In genomic region chr6:27428966-27429365, GRCh38 we compare ENCODE assay signal across 29 cellular contexts.
"Had no signal": no experiment of that assay in that cellular context is flagged by ENCODE, and none has a peak within 500 bp of the region (broad histone marks: within the 10 kb centered on the region; RNA-seq: fewer than 3 reads in every experiment).

No MANE protein-coding gene starts in this region.

- ATAC-seq: left colon; left lung; lower lobe of right lung; naive thymus-derived CD8-positive, alpha-beta T cell; pancreas; right cardiac atrium; sciatic nerve; upper lobe of right lung had no signal

- H3K27me3 ChIP-seq: left lung, pancreas, stomach, tibial artery, upper lobe of right lung had no signal

- DNase-seq: hypothalamus; immature natural killer cell; kidney; left colon; left lung; lower lobe of right lung; mammary epithelial cell; mesenchymal stem cell; naive thymus-derived CD8-positive, alpha-beta T cell; nucleus accumbens; pancreas; posterior cingulate gyrus; retina; right cardiac atrium; stimulated activated CD4-positive, alpha-beta T cell treated with anti-CD3 and anti-CD28 coated beads, Interleukin-12 subunit alpha, Interleukin-12 subunit beta, amount 100 ng/mL, for 4 hours; stimulated activated CD4-positive, alpha-beta T cell treated with anti-CD3 and anti-CD28 coated beads, Interleukin-15, amount 100 ng/mL, for 24 hours; stimulated activated CD4-positive, alpha-beta T cell treated with anti-CD3 and anti-CD28 coated beads, Interleukin-2, amount 100 ng/mL, for 24 hours; stimulated activated CD4-positive, alpha-beta T cell treated with anti-CD3 and anti-CD28 coated beads, Interleukin-4, amount 100 ng/mL, for 1 hour; stimulated activated naive CD4-positive, alpha-beta T cell; stomach; tibial artery; trophoblast cell; upper lobe of right lung had no signal

- H3K4me1 ChIP-seq: left lung, lower lobe of right lung, pancreas, prostate gland, stomach, tibial artery, upper lobe of right lung had no signal

- H3K27ac ChIP-seq: left lung, lower lobe of right lung, pancreas, prostate gland, skin epidermis, stomach, thoracic aorta, tibial artery, upper lobe of right lung had no signal

- H3K9me3 ChIP-seq: lower lobe of right lung, pancreas, prostate gland, thoracic aorta, upper lobe of right lung had no signal

- H3K4me3 Mint-ChIP-seq: immature natural killer cell; naive thymus-derived CD8-positive, alpha-beta T cell; nephron; neural crest cell had no signal

- H3K36me3 ChIP-seq: left lung, lower lobe of right lung, pancreas, prostate gland, stomach, thoracic aorta, tibial artery, upper lobe of right lung had no signal

- H3K27ac Mint-ChIP-seq: immature natural killer cell; naive thymus-derived CD8-positive, alpha-beta T cell; nephron had no signal

- H3K4me1 Mint-ChIP-seq: immature natural killer cell; naive thymus-derived CD8-positive, alpha-beta T cell; nephron; neural crest cell had no signal

- H3K4me3 ChIP-seq: left lung, lower lobe of right lung, pancreas, prostate gland, skin epidermis, stomach, thoracic aorta, tibial artery, upper lobe of right lung had no signal
